In genomic region chr17:71759422-71760060, GRCh38 we compare ENCODE assay signal across 15 cellular contexts.
DNase-seq lines count a peak whose midpoint lies in the region; ATAC-seq and TF ChIP-seq lines count a peak whose summit lies in the region.
"Had no signal": no experiment of that assay in that cellular context is flagged by ENCODE, and none has a peak within 500 bp of the region (broad histone marks: within the 10 kb centered on the region; RNA-seq: fewer than 3 reads in every experiment).

No MANE protein-coding gene starts in this region.

- no peaks in the 10 kb centered on the region for H3K79me2 ChIP-seq in KMS-11 (ENCODE audit: insufficient read depth, low read depth)
- no peaks in the 10 kb centered on the region for H3K79me2 ChIP-seq in PC-3 (ENCODE audit: low read length)

- no peak overlapping the region for H3K4me3 Mint-ChIP-seq in progenitor cell of endocrine pancreas (ENCODE audit: low read depth)

- H3K4me1 ChIP-seq in KMS-11 (ENCODE audit: low read depth, poor library complexity, severe bottlenecking) (peaks cover 54% of the 10 kb centered on the region), PC-3 (ENCODE audit: insufficient read depth, low read length) (peaks cover 14% of the 10 kb centered on the region)
- H3K4me1 ChIP-seq: SJSA1 had no signal

- H3K9me3 Mint-ChIP-seq in progenitor cell of endocrine pancreas (ENCODE audit: low read depth), result no peaks in the 10 kb centered on the region

- H3K4me3 ChIP-seq in KMS-11 (IDR thresholded peaks at IDR 0.05; ENCODE audit: insufficient read depth, low read depth, low read length) (no peak overlapping the region), PC-3 (ENCODE audit: low read length) (no peak overlapping the region), coronary artery (no peak overlapping the region)
- H3K4me3 ChIP-seq: SJSA1 had no signal

- no peaks in the 10 kb centered on the region for H4K20me1 ChIP-seq in KMS-11 (ENCODE audit: insufficient read depth)
- H4K20me1 ChIP-seq in PC-3 (ENCODE audit: low read length), result no peaks in the 10 kb centered on the region

- TF ChIP-seq CTCF in KMS-11 (conservative IDR thresholded peaks at IDR 0.05; ENCODE audit: low read depth, low read length) (no peak), PC-3 (conservative IDR thresholded peaks at IDR 0.05; ENCODE audit: low read depth, low read length) (no peak), coronary artery (IDR thresholded peaks at IDR 0.05) (no peak), progenitor cell of endocrine pancreas (IDR thresholded peaks at IDR 0.05; ENCODE audit: unreplicated experiment) (no peak)

- ATAC-seq in PC-3 (peak; percentile 8; the same call in 1 of the 2 replicates), GM19324 (IDR thresholded peaks at IDR 0.05; ENCODE audit: low FRiP score, unreplicated experiment) (no peak)

- H3K27me3 ChIP-seq in KMS-11 (ENCODE audit: insufficient read depth, low read depth), result no peaks in the 10 kb centered on the region
- no peaks in the 10 kb centered on the region for H3K27me3 ChIP-seq in PC-3 (ENCODE audit: low read length)
- H3K27me3 ChIP-seq: SJSA1 had no signal

- H3K36me3 Mint-ChIP-seq in progenitor cell of endocrine pancreas (ENCODE audit: insufficient read depth), result no peaks in the 10 kb centered on the region

- peaks cover 6% of the 10 kb centered on the region for H3F3A ChIP-seq in PC-3 (ENCODE audit: low read length, unreplicated experiment)

- no TSS peak for BruUV-seq in PC-3 (replicated peaks; lab: Mats Ljungman, UMichigan)

- no peaks in the 10 kb centered on the region for H3K9me2 ChIP-seq in PC-3 (replicated peaks; ENCODE audit: low read length)

- H3K36me3 ChIP-seq in KMS-11 (ENCODE audit: insufficient read depth) (no peaks in the 10 kb centered on the region), PC-3 (ENCODE audit: low read depth, low read length) (no peaks in the 10 kb centered on the region)
- H3K36me3 ChIP-seq: SJSA1 had no signal

- H3K4me2 ChIP-seq in KMS-11 (peak overlapping the region; percentile 63), PC-3 (ENCODE audit: low read length) (peak overlapping the region; percentile 7)

- H2AFZ ChIP-seq in KMS-11 (ENCODE audit: low read depth) (no peak overlapping the region), PC-3 (ENCODE audit: low read length) (no peak overlapping the region)

- H3K4me1 Mint-ChIP-seq in progenitor cell of endocrine pancreas (ENCODE audit: low read depth), result peaks cover 1% of the 10 kb centered on the region

- no peaks in the 10 kb centered on the region for H3K9me3 ChIP-seq in PC-3 (ENCODE audit: low read length)
- H3K9me3 ChIP-seq: SJSA1 had no signal

- intact Hi-C loops in PC-3 (cut with micrococcal nuclease), result loop anchor here (1.0 to 5.0 kb wide), 3 partner anchors 127 to 522 kb away; no protein-coding TSS in a partner anchor

- H3K27ac Mint-ChIP-seq in progenitor cell of endocrine pancreas, result no peak overlapping the region

- H3K27me3 Mint-ChIP-seq in progenitor cell of endocrine pancreas, result no peaks in the 10 kb centered on the region

- POLR2A ChIA-PET in PC-3 (lab: Charles Lee; ENCODE audit: unreplicated experiment), result no interaction called here

- DNase-seq in DMS 273 (lab: John Stamatoyannopoulos, UW; ENCODE audit: unreplicated experiment) (peak; percentile 84), PC-3 (no peak), fibroblast of peridontal ligament (ENCODE audit: extremely low read depth) (peak; percentile 45), coronary artery (ENCODE audit: low spot score) (no peak), progenitor cell of endocrine pancreas (ENCODE audit: low spot score, unreplicated experiment) (no peak)
- DNase-seq: COR-L47, KG1, NCI-H1048, NCI-H1436 treated with DMSO at 0.1 percent for 48 hours, NCI-H2029 treated with DMSO at 0.1 percent for 48 hours, NCI-H526 had no signal

- peak overlapping the region; percentile 34; the same call in 1 of the 2 replicates for H3K9ac ChIP-seq in KMS-11
- no peak overlapping the region for H3K9ac ChIP-seq in PC-3 (ENCODE audit: low read length)

- CTCF ChIA-PET in PC-3 (lab: Charles Lee), result interaction anchor here (0.6 kb wide), 1 partner anchor 300 kb away, joined by 3 read pairs; no protein-coding TSS in a partner anchor

- H3K27ac ChIP-seq in KMS-11 (peak overlapping the region; percentile 69), PC-3 (ENCODE audit: low read length) (0 out of 2 replicates have a peak overlapping the region, but pooled peaks have one; percentile 4), coronary artery (no peak overlapping the region)
- H3K27ac ChIP-seq: RWPE1, SJSA1 had no signal

Comparison
In these comparisons a context has a peak if more than half of its experiments do, and no peak if none do; other contexts are left out.
1. DNase-seq: peak in DMS 273 (single experiment) and fibroblast of peridontal ligament (single experiment); none in PC-3 (single experiment), coronary artery (single experiment) and progenitor cell of endocrine pancreas (single experiment).
2. H3K27ac ChIP-seq: peak in KMS-11 (single experiment) and PC-3 (single experiment); none in coronary artery (0 of 2).